In the genomic region with DNA sequence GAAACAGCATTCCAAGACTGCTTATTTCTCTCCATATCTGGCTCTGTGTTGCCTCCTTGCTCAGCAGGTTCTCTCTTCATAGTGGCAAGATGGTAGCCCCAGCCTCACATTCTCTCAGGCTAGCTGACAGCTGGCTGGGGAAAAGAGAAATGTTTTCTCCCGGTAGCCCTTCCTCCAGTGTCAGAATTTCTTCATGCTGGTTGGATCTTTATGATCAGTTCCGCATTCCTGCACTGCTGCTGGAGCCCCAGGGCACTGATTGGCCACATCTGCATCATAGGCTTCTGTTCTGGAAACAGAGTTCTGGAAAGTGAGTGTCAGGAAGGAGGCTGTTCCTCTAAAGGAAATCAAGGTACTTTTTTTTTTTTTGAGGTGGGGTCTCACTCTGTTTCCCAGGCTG, we compare ENCODE assay signal across 22 cellular contexts. TPM values are rescaled to one million over a fixed set of nuclear protein-coding genes. Genes with fewer than 3 reads are reported as not detected.
A peak's percentile ranks its signal among the peaks of the same experiment; 100 is the strongest.
DNase-seq lines count a peak whose midpoint lies in the region; ATAC-seq and TF ChIP-seq lines count a peak whose summit lies in the region.
"Had no signal": no experiment of that assay in that cellular context is flagged by ENCODE, and none has a peak within 500 bp of the region (broad histone marks: within the 10 kb centered on the region; RNA-seq: fewer than 3 reads in every experiment).

No MANE protein-coding gene starts in this region.

- DNase-seq in AG20443 (ENCODE audit: low spot score) (peak; percentile 54), H7 (peak; percentile 8), chondrocyte (ENCODE audit: low spot score) (peak; percentile 8), neural crest cell (ENCODE audit: low read depth, low spot score) (no peak), A172 (ENCODE audit: low spot score) (no peak), DMS53 (lab: John Stamatoyannopoulos, UW) (no peak)
- DNase-seq in T-helper 2 cell treated with Interferon-gamma antibody and Interleukin-4, amounts not matched to agents 5 μg/mL and 100 μg/mL, for 36 hours (ENCODE audit: low spot score) = no peak
- DNase-seq: activated CD4-positive, alpha-beta T cell treated with anti-CD3 and anti-CD28 coated beads, Interleukin-2, amount 50 U/mL, for 4 hours; activated naive CD8-positive, alpha-beta T cell treated with anti-CD3 and anti-CD28 coated beads, Interleukin-2, amount 10 ng/mL, durations not matched to agents 7 days and 5 days; CD8-positive, alpha-beta T cell; effector memory CD8-positive, alpha-beta T cell; left cardiac atrium; NCI-H1694; NCI-H2171; NCI-H524; uterus had no signal

- no peak for ATAC-seq in HG02763 (IDR thresholded peaks at IDR 0.05; ENCODE audit: unreplicated experiment)
- ATAC-seq: CD8-positive, alpha-beta T cell; effector memory CD8-positive, alpha-beta T cell; left cardiac atrium; natural killer cell treated with Interleukin-12 subunit alpha and Interleukin-12 subunit beta and Interleukin-15 and Interleukin-18, amount 100 ng/mL, for 72 hours had no signal

- H3K27ac Mint-ChIP-seq in chondrocyte (ENCODE audit: unreplicated experiment) (no peak overlapping the region), neural crest cell (ENCODE audit: unreplicated experiment) (peak overlapping the region; percentile 62)
- no peak overlapping the region for H3K27ac Mint-ChIP-seq in T-helper 2 cell treated with Interferon-gamma antibody and Interleukin-4, amounts not matched to agents 5 μg/mL and 100 μg/mL, for 36 hours
- H3K27ac Mint-ChIP-seq: activated naive CD8-positive, alpha-beta T cell treated with anti-CD3 and anti-CD28 coated beads, Interleukin-2, amount 10 ng/mL, durations not matched to agents 7 days and 5 days; activated T-helper 2 cell treated with anti-CD3 and anti-CD28 coated beads, Interferon-gamma antibody, Interleukin-2, Interleukin-4, amounts not matched to agents 10 μg/mL and 5 μg/mL and 100 μg/mL, durations not matched to agents 14 hours and 24 hours and 36 hours; CD8-positive, alpha-beta T cell; effector memory CD8-positive, alpha-beta T cell; mesothelial cell of epicardium; natural killer cell treated with Interleukin-12 subunit alpha and Interleukin-12 subunit beta and Interleukin-15 and Interleukin-18, amount 100 ng/mL, for 72 hours had no signal

- TF ChIP-seq CTCF in chondrocyte (IDR thresholded peaks at IDR 0.05) = no peak
- no peak for TF ChIP-seq CTCF in neural crest cell (conservative IDR thresholded peaks at IDR 0.05)

- H3K4me3 ChIP-seq in H7 (ENCODE audit: insufficient read depth, low read depth, low read length) = no peak overlapping the region
- H3K4me3 ChIP-seq: esophagus muscularis mucosa, SK-N-MC, uterus had no signal

- no peaks in the 10 kb centered on the region for H3K36me3 ChIP-seq in H7 (replicated peaks; ENCODE audit: control insufficient read depth, insufficient read depth, low read length)
- H3K36me3 ChIP-seq: esophagus muscularis mucosa, uterus had no signal

- H3K27me3 Mint-ChIP-seq in chondrocyte (ENCODE audit: low read depth) (no peaks in the 10 kb centered on the region), neural crest cell (ENCODE audit: low read depth) (no peaks in the 10 kb centered on the region)
- no peaks in the 10 kb centered on the region for H3K27me3 Mint-ChIP-seq in T-helper 2 cell treated with Interferon-gamma antibody and Interleukin-4, amounts not matched to agents 5 μg/mL and 100 μg/mL, for 36 hours (ENCODE audit: low read depth)
- H3K27me3 Mint-ChIP-seq: effector memory CD8-positive, alpha-beta T cell; natural killer cell treated with Interleukin-12 subunit alpha and Interleukin-12 subunit beta and Interleukin-15 and Interleukin-18, amount 100 ng/mL, for 72 hours had no signal

- peaks cover 3% of the 10 kb centered on the region for H3K9me3 Mint-ChIP-seq in chondrocyte (ENCODE audit: low read depth)
- H3K9me3 Mint-ChIP-seq in neural crest cell = no peaks in the 10 kb centered on the region
- H3K9me3 Mint-ChIP-seq in T-helper 2 cell treated with Interferon-gamma antibody and Interleukin-4, amounts not matched to agents 5 μg/mL and 100 μg/mL, for 36 hours = no peaks in the 10 kb centered on the region
- H3K9me3 Mint-ChIP-seq: activated T-helper 2 cell treated with anti-CD3 and anti-CD28 coated beads, Interferon-gamma antibody, Interleukin-2, Interleukin-4, amounts not matched to agents 10 μg/mL and 5 μg/mL and 100 μg/mL, durations not matched to agents 14 hours and 24 hours and 36 hours; CD8-positive, alpha-beta T cell; effector memory CD8-positive, alpha-beta T cell; mesothelial cell of epicardium; natural killer cell treated with Interleukin-12 subunit alpha and Interleukin-12 subunit beta and Interleukin-15 and Interleukin-18, amount 100 ng/mL, for 72 hours had no signal

- peaks cover 2% of the 10 kb centered on the region for H3K4me1 Mint-ChIP-seq in chondrocyte (ENCODE audit: low read depth)
- H3K4me1 Mint-ChIP-seq in neural crest cell = peaks cover 3% of the 10 kb centered on the region
- H3K4me1 Mint-ChIP-seq in T-helper 2 cell treated with Interferon-gamma antibody and Interleukin-4, amounts not matched to agents 5 μg/mL and 100 μg/mL, for 36 hours (ENCODE audit: low read depth) = peaks cover 3% of the 10 kb centered on the region
- H3K4me1 Mint-ChIP-seq: mesothelial cell of epicardium had no signal

- H3K36me3 Mint-ChIP-seq in chondrocyte (ENCODE audit: low read depth) (no peaks in the 10 kb centered on the region), neural crest cell (ENCODE audit: low read depth) (no peaks in the 10 kb centered on the region)
- no peaks in the 10 kb centered on the region for H3K36me3 Mint-ChIP-seq in T-helper 2 cell treated with Interferon-gamma antibody and Interleukin-4, amounts not matched to agents 5 μg/mL and 100 μg/mL, for 36 hours (ENCODE audit: low read depth)
- H3K36me3 Mint-ChIP-seq: activated naive CD8-positive, alpha-beta T cell treated with anti-CD3 and anti-CD28 coated beads, Interleukin-2, amount 10 ng/mL, durations not matched to agents 7 days and 5 days; CD8-positive, alpha-beta T cell; mesothelial cell of epicardium; natural killer cell treated with Interleukin-12 subunit alpha and Interleukin-12 subunit beta and Interleukin-15 and Interleukin-18, amount 100 ng/mL, for 72 hours had no signal

- H3K27me3 ChIP-seq in H7 (ENCODE audit: control insufficient read depth, insufficient read depth, low read length) = no peaks in the 10 kb centered on the region
- H3K27me3 ChIP-seq: uterus had no signal

- H3K4me3 Mint-ChIP-seq in chondrocyte (ENCODE audit: unreplicated experiment) (no peak overlapping the region), neural crest cell (no peak overlapping the region)
- no peak overlapping the region for H3K4me3 Mint-ChIP-seq in T-helper 2 cell treated with Interferon-gamma antibody and Interleukin-4, amounts not matched to agents 5 μg/mL and 100 μg/mL, for 36 hours
- H3K4me3 Mint-ChIP-seq: activated naive CD8-positive, alpha-beta T cell treated with anti-CD3 and anti-CD28 coated beads, Interleukin-2, amount 10 ng/mL, durations not matched to agents 7 days and 5 days; CD8-positive, alpha-beta T cell; effector memory CD8-positive, alpha-beta T cell; mesothelial cell of epicardium; natural killer cell treated with Interleukin-12 subunit alpha and Interleukin-12 subunit beta and Interleukin-15 and Interleukin-18, amount 100 ng/mL, for 72 hours had no signal

RNA-seq across cellular contexts. Expression of a gene that starts 24.6 kb away (rescaled TPM):
- total RNA-seq in H7 (2014; rRNA removed; shearing (Covaris generic)) = 63.5 and 69.1 TPM in 2 replicates
- total RNA-seq in chondrocyte (49.0 to 71.1 TPM (median 49.4 TPM) in 3 replicates), neural crest cell (63.9 and 66.8 TPM in 2 replicates)
- total RNA-seq in A172 (2014; rRNA removed; shearing (Covaris generic)) = 160 and 196 TPM in 2 replicates

RNA-seq across cellular contexts. Expression of a gene that starts 34.6 kb away (rescaled TPM):
- 12.9 and 19.4 TPM in 2 replicates for total RNA-seq in H7 (2014; rRNA removed; shearing (Covaris generic))
- 10.1 to 29.4 TPM (median 28.6 TPM) in 3 replicates for total RNA-seq in chondrocyte
- total RNA-seq in neural crest cell = 1.2 TPM in 2 replicates
- 8.7 and 9.2 TPM in 2 replicates for total RNA-seq in A172 (2014; rRNA removed; shearing (Covaris generic))

Comparison
In these comparisons a context has a peak if more than half of its experiments do, and no peak if none do; other contexts are left out.
1. DNase-seq: peak in AG20443 (single experiment), H7 (single experiment) and chondrocyte (single experiment); none in neural crest cell (single experiment), A172 (single experiment), T-helper 2 cell treated with Interferon-gamma antibody and Interleukin-4, amounts not matched to agents 5 μg/mL and 100 μg/mL, for 36 hours (single experiment) and DMS53 (single experiment).